ENCODE assay signal across 8 cellular contexts in genomic region chr14:71355324-71356201, GRCh38. TPM values are rescaled to one million over a fixed set of nuclear protein-coding genes. Genes with fewer than 3 reads are reported as not detected.
DNase-seq lines count a peak whose midpoint lies in the region; ATAC-seq and TF ChIP-seq lines count a peak whose summit lies in the region.

No MANE protein-coding gene starts in this region.

- H3K4me2 ChIP-seq in neural progenitor cell, result no peak overlapping the region

- peaks cover 92% of the 10 kb centered on the region for H3K79me2 ChIP-seq in neural progenitor cell (ENCODE audit: low read depth)

- peak; percentile 64 for ATAC-seq in HG02885 (IDR thresholded peaks at IDR 0.05; ENCODE audit: poor library complexity, unreplicated experiment)
- ATAC-seq in naive thymus-derived CD4-positive, alpha-beta T cell, result peak; percentile 63
- ATAC-seq in HG03039 (IDR thresholded peaks at IDR 0.05; ENCODE audit: unreplicated experiment), result no peak

- H3K27me3 Mint-ChIP-seq in CD14-positive monocyte (ENCODE audit: low read depth in 3 of 3) (peaks cover 0 to 3% (median 2%) of the 10 kb centered on the region in 3 donors), endodermal cell (ENCODE audit: insufficient read depth) (no peaks in the 10 kb centered on the region), neural progenitor cell (ENCODE audit: insufficient read depth, low read depth) (peaks cover 4% of the 10 kb centered on the region)
- no peaks in the 10 kb centered on the region for H3K27me3 Mint-ChIP-seq in naive thymus-derived CD4-positive, alpha-beta T cell

- peaks cover 4% of the 10 kb centered on the region for H3K4me1 ChIP-seq in endodermal cell (ENCODE audit: control insufficient read depth, insufficient read depth, low read length)
- no peaks in the 10 kb centered on the region for H3K4me1 ChIP-seq in naive thymus-derived CD4-positive, alpha-beta T cell (ENCODE audit: control insufficient read depth in 2 of 2, insufficient read depth in 2 of 2, low read length in 2 of 2)
- H3K4me1 ChIP-seq in neural progenitor cell, result peaks cover 15% of the 10 kb centered on the region

- H3K4me1 Mint-ChIP-seq in CD14-positive monocyte (peaks cover 48% of the 10 kb centered on the region), endodermal cell (peaks cover 16% of the 10 kb centered on the region), neural progenitor cell (peaks cover 3% of the 10 kb centered on the region)
- H3K4me1 Mint-ChIP-seq in naive thymus-derived CD4-positive, alpha-beta T cell, result peaks cover 15 to 55% (median 38%) of the 10 kb centered on the region in 7 donors

- intact Hi-C loops in CD14-positive monocyte (cut with micrococcal nuclease), result loop anchor here in 1 of 2 donors (5.0 kb wide), 1 partner anchor 33 kb away; the partner anchor contains the start of gene SIPA1L1
- intact Hi-C loops in naive thymus-derived CD4-positive, alpha-beta T cell (cut with micrococcal nuclease), result no loop called here

- H3F3A ChIP-seq in neural progenitor cell (ENCODE audit: low read depth), result no peaks in the 10 kb centered on the region

- H3K27ac ChIP-seq in endodermal cell (ENCODE audit: low read depth, low read length) (no peak overlapping the region), neural progenitor cell (no peak overlapping the region)
- H3K27ac ChIP-seq in naive thymus-derived CD4-positive, alpha-beta T cell (ENCODE audit: low read depth, low read length), result no peak overlapping the region

- no peak overlapping the region for H3K9ac ChIP-seq in endodermal cell (ENCODE audit: extremely low read depth, low read length, poor library complexity, severe bottlenecking)
- H3K9ac ChIP-seq in neural progenitor cell, result no peak overlapping the region

- H3K36me3 Mint-ChIP-seq in CD14-positive monocyte (peaks cover 36 to 55% of the 10 kb centered on the region in 2 donors), endodermal cell (ENCODE audit: low read depth) (peaks cover 17% of the 10 kb centered on the region), neural progenitor cell (peaks cover 40% of the 10 kb centered on the region)
- peaks cover 5 to 54% (median 47%) of the 10 kb centered on the region in 5 donors for H3K36me3 Mint-ChIP-seq in naive thymus-derived CD4-positive, alpha-beta T cell

- POLR2A ChIA-PET in naive thymus-derived CD4-positive, alpha-beta T cell (lab: Charles Lee), result no interaction called here

- no peak overlapping the region for H3K4me3 Mint-ChIP-seq in CD14-positive monocyte
- no peak overlapping the region for H3K4me3 Mint-ChIP-seq in endodermal cell
- no peak overlapping the region for H3K4me3 Mint-ChIP-seq in naive thymus-derived CD4-positive, alpha-beta T cell
- no peak overlapping the region for H3K4me3 Mint-ChIP-seq in neural progenitor cell

- H3K4me3 ChIP-seq in endodermal cell (ENCODE audit: low read length) (no peak overlapping the region), neural progenitor cell (no peak overlapping the region)
- no peak overlapping the region for H3K4me3 ChIP-seq in naive thymus-derived CD4-positive, alpha-beta T cell (ENCODE audit: low read length)

- H3K27ac Mint-ChIP-seq in CD14-positive monocyte (peak overlapping the region in 4 of 7 donors; percentile 1 to 52 (median 14)), endodermal cell (peak overlapping the region; percentile 4), neural progenitor cell (no peak overlapping the region)
- H3K27ac Mint-ChIP-seq in naive thymus-derived CD4-positive, alpha-beta T cell, result peak overlapping the region in 2 of 9 donors; percentile 2 to 5

- H3K9me3 Mint-ChIP-seq in CD14-positive monocyte, result peaks cover 8 to 14% (median 12%) of the 10 kb centered on the region in 7 donors
- H3K9me3 Mint-ChIP-seq in endodermal cell, result no peaks in the 10 kb centered on the region
- H3K9me3 Mint-ChIP-seq in naive thymus-derived CD4-positive, alpha-beta T cell, result peaks cover 0 to 23% (median 6%) of the 10 kb centered on the region in 11 donors
- peaks cover 29% of the 10 kb centered on the region for H3K9me3 Mint-ChIP-seq in neural progenitor cell

- H3K9me3 ChIP-seq in endodermal cell (ENCODE audit: control insufficient read depth, low read length) (no peaks in the 10 kb centered on the region), neural progenitor cell (ENCODE audit: low read depth) (no peaks in the 10 kb centered on the region)
- no peaks in the 10 kb centered on the region for H3K9me3 ChIP-seq in naive thymus-derived CD4-positive, alpha-beta T cell (ENCODE audit: control insufficient read depth in 2 of 3, low read length in 3 of 3)

- H3K36me3 ChIP-seq in endodermal cell (ENCODE audit: control insufficient read depth, insufficient read depth, low read length), result peaks cover 6% of the 10 kb centered on the region
- H3K36me3 ChIP-seq in naive thymus-derived CD4-positive, alpha-beta T cell (ENCODE audit: control insufficient read depth in 2 of 3, insufficient read depth in 3 of 3, low read length in 3 of 3), result no peaks in the 10 kb centered on the region
- no peaks in the 10 kb centered on the region for H3K36me3 ChIP-seq in neural progenitor cell

- H2AFZ ChIP-seq in neural progenitor cell (replicated peaks), result no peak overlapping the region

- peaks cover 5% of the 10 kb centered on the region for H4K20me1 ChIP-seq in neural progenitor cell (ENCODE audit: low read depth)

- CTCF ChIA-PET in naive thymus-derived CD4-positive, alpha-beta T cell (lab: Charles Lee), result no interaction called here

- WGBS in endodermal cell (ENCODE audit: insufficient coverage in 1 of 2, insufficient read length in 1 of 2), 2 experiments, result 75 to 86% methylated on average over 3 to 4 of the region's 5 CpGs

- H3K27me3 ChIP-seq in endodermal cell (ENCODE audit: control insufficient read depth, insufficient read depth, low read length, poor library complexity, severe bottlenecking) (no peaks in the 10 kb centered on the region), neural progenitor cell (no peaks in the 10 kb centered on the region)
- no peaks in the 10 kb centered on the region for H3K27me3 ChIP-seq in naive thymus-derived CD4-positive, alpha-beta T cell (ENCODE audit: control insufficient read depth in 2 of 2, insufficient read depth in 2 of 2, low read length in 2 of 2)

- TF ChIP-seq CTCF in CD14-positive monocyte (IDR thresholded peaks at IDR 0.05) (no peak), endodermal cell (conservative IDR thresholded peaks at IDR 0.05) (no peak), neural progenitor cell (IDR thresholded peaks at IDR 0.05) (no peak)

- DNase-seq in CD14-positive monocyte (ENCODE audit: low spot score) (no peak), endodermal cell (no peak), neural progenitor cell (ENCODE audit: low spot score) (no peak), DMS53 (lab: John Stamatoyannopoulos, UW) (no peak)
- DNase-seq in naive thymus-derived CD4-positive, alpha-beta T cell, result no peak
- no peak for DNase-seq in activated effector memory CD4-positive, alpha-beta T cell treated with anti-CD3 and anti-CD28 coated beads, Interleukin-2, amount 50 U/mL, for 16 hours

RNA-seq across cellular contexts. Expression of gene SIPA1L1, which starts 35.3 kb away (rescaled TPM):
- polyA plus RNA-seq in CD14-positive monocyte, result 10 to 100 TPM; 15.6 to 24.5 TPM
- 10 to 100 TPM; 79.3 to 82.0 TPM for total RNA-seq in endodermal cell
- 34.5 TPM for polyA plus RNA-seq in endodermal cell (2013, experiment 1 of 2)
- polyA plus RNA-seq in endodermal cell (2013, experiment 2 of 2), result 33.8 TPM
- total RNA-seq in naive thymus-derived CD4-positive, alpha-beta T cell, result 10 to 100 TPM; 35.2 to 76.4 (median 46.1) TPM
- polyA plus RNA-seq in naive thymus-derived CD4-positive, alpha-beta T cell, result 10 to 100 TPM; 16.9 to 27.1 TPM
- 28.7 and 30.0 TPM in 2 replicates for total RNA-seq in neural progenitor cell (ENCODE audit: low replicate concordance)
